Comparison of ENCODE assay signal across 15 cellular contexts in the genomic region with DNA sequence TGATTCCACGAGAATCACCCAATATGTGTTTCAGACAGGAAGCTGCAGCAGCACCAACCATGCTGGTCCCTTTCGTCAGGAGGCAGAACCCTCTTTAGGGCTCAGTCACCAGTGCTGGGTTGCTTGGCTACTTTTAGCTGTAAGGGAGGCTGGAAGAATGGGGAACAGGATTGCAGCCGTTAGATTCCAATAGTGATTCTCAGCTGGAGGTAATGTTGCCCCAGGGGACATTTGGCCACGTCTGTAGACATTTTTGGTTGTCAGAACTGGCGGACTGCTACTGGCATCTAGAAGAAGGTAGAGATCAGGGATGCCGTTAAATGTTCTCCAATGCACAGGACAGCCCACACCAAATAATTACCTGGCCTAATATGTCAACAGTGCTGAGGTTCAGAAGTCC.
"Had no signal": no experiment of that assay in that cellular context is flagged by ENCODE, and none has a peak within 500 bp of the region (broad histone marks: within the 10 kb centered on the region; RNA-seq: fewer than 3 reads in every experiment).

No MANE protein-coding gene starts in this region.

- H3K9me3 Mint-ChIP-seq: central memory CD8-positive, alpha-beta T cell; neural crest cell had no signal

- H3K4me3 ChIP-seq: gastroesophageal sphincter, left ventricle myocardium inferior, pancreas had no signal

- H3K4me3 Mint-ChIP-seq: brain; central memory CD8-positive, alpha-beta T cell; neural crest cell; type B pancreatic cell had no signal

- ATAC-seq: gastroesophageal sphincter, pancreas had no signal

- FAIRE-seq: kidney, pancreas had no signal

- H3K27ac Mint-ChIP-seq: brain, type B pancreatic cell had no signal

- H3K27me3 Mint-ChIP-seq: brain; central memory CD8-positive, alpha-beta T cell had no signal

- DNase-seq: activated CD4-positive, alpha-beta T cell treated with anti-CD3 and anti-CD28 coated beads for 1 hour; activated CD8-positive, alpha-beta memory T cell treated with anti-CD3 and anti-CD28 coated beads for 24 hours; activated naive CD4-positive, alpha-beta T cell treated with anti-CD3 and anti-CD28 coated beads, Interleukin-2, amount 50 U/mL, for 16 hours; amniotic stem cell; kidney; left ventricle myocardium inferior; mesendoderm; pancreas; stimulated activated CD4-positive, alpha-beta T cell treated with anti-CD3 and anti-CD28 coated beads, Interleukin-4, amount 100 ng/mL, for 1 hour; T-helper 2 cell had no signal

- H3K27ac ChIP-seq: gastroesophageal sphincter, left ventricle myocardium inferior, pancreas had no signal

- H3K4me1 Mint-ChIP-seq: central memory CD8-positive, alpha-beta T cell; neural crest cell had no signal
